1 cellular context compared by ENCODE assay signal in genomic region chr18:12766986-12767433, GRCh38.
TF ChIP-seq lines count a peak whose summit lies in the region.

No MANE protein-coding gene starts in this region.

TF ChIP-seq in HepG2, 621 proteins besides CTCF, POLR2A, EP300 and RAD21 (continued from another document and continues in another):
- TF ChIP-seq FOXP4 (CRISPR knock-in tag; IDR thresholded peaks at IDR 0.05) (peak; percentile 44; the same call in 1 of the 2 replicates), YEATS2 (CRISPR knock-in tag; IDR thresholded peaks at IDR 0.05; ENCODE audit: borderline replicate concordance) (peak; percentile 54; the same call in 1 of the 2 replicates), ZBTB7A (CRISPR knock-in tag; IDR thresholded peaks at IDR 0.05) (peak; percentile 76; the same call in 1 of the 2 replicates), REL (CRISPR knock-in tag; conservative IDR thresholded peaks at IDR 0.05) (no peak), DMAP1 (CRISPR knock-in tag; IDR thresholded peaks at IDR 0.05) (peak; percentile 49; the same call in 1 of the 2 replicates), CBFB (CRISPR knock-in tag; IDR thresholded peaks at IDR 0.05) (0 out of 2 replicates have a peak, but pooled peaks have one; percentile 34), IKZF5 (CRISPR knock-in tag; IDR thresholded peaks at IDR 0.05) (no peak), ZSCAN21 (CRISPR knock-in tag; IDR thresholded peaks at IDR 0.05; ENCODE audit: borderline replicate concordance) (peak; percentile 48; the same call in 1 of the 2 replicates), ZNF281 (CRISPR knock-in tag; IDR thresholded peaks at IDR 0.05; ENCODE audit: borderline replicate concordance) (peak; percentile 77; the same call in 1 of the 2 replicates), PHF8 (CRISPR knock-in tag; IDR thresholded peaks at IDR 0.05) (0 out of 2 replicates have a peak, but pooled peaks have one; percentile 21), FOXK2 (IDR thresholded peaks at IDR 0.05) (no peak), ZNF280D (CRISPR knock-in tag; IDR thresholded peaks at IDR 0.05) (no peak), CSRNP2 (CRISPR knock-in tag; conservative IDR thresholded peaks at IDR 0.05; ENCODE audit: low read depth) (no peak), ARID4A (CRISPR knock-in tag; IDR thresholded peaks at IDR 0.05; ENCODE audit: borderline replicate concordance) (peak; percentile 64; the same call in 1 of the 2 replicates), HNRNPH1 (optimal IDR thresholded peaks at IDR 0.05; ENCODE audit: low read depth, low read length) (no peak), NR2C2 (CRISPR knock-in tag; IDR thresholded peaks at IDR 0.05; ENCODE audit: borderline replicate concordance) (peak; percentile 66; the same call in 1 of the 2 replicates), ZNF138 (CRISPR knock-in tag; IDR thresholded peaks at IDR 0.05; ENCODE audit: low read depth) (no peak), MED1 (CRISPR knock-in tag; IDR thresholded peaks at IDR 0.05) (peak; percentile 70), TFE3 (CRISPR knock-in tag; IDR thresholded peaks at IDR 0.05) (peak; percentile 53; the same call in 1 of the 2 replicates), ZNF260 (CRISPR knock-in tag; IDR thresholded peaks at IDR 0.05; ENCODE audit: borderline replicate concordance, low read depth) (no peak), ZNF275 (CRISPR knock-in tag; IDR thresholded peaks at IDR 0.05; ENCODE audit: borderline replicate concordance) (0 out of 2 replicates have a peak, but pooled peaks have one; percentile 44), MEIS2 (CRISPR knock-in tag; IDR thresholded peaks at IDR 0.05) (peak; percentile 57; the same call in 1 of the 2 replicates), ATM (IDR thresholded peaks at IDR 0.05; ENCODE audit: borderline replicate concordance) (no peak), MEF2D (CRISPR knock-in tag; IDR thresholded peaks at IDR 0.05) (no peak), ARID3A (IDR thresholded peaks at IDR 0.05; ENCODE audit: low read depth, low read length) (no peak), ZNF598 (CRISPR knock-in tag; IDR thresholded peaks at IDR 0.05; ENCODE audit: borderline replicate concordance) (0 out of 2 replicates have a peak, but pooled peaks have one; percentile 44), ZNF850 (CRISPR knock-in tag; conservative IDR thresholded peaks at IDR 0.05) (no peak), ZNF232 (CRISPR knock-in tag; IDR thresholded peaks at IDR 0.05; ENCODE audit: borderline replicate concordance) (no peak), HNF4G (IDR thresholded peaks at IDR 0.05; ENCODE audit: borderline replicate concordance, low read depth, low read length) (peak; percentile 8; the same call in 1 of the 2 replicates), HNF4G (CRISPR knock-in tag; IDR thresholded peaks at IDR 0.05; ENCODE audit: borderline replicate concordance, low read depth) (peak; percentile 63; the same call in 1 of the 2 replicates), HMGXB4 (CRISPR knock-in tag; IDR thresholded peaks at IDR 0.05; ENCODE audit: borderline replicate concordance in 1 of 2, low read depth in 1 of 2) (peak; percentile 73 to 74; a peak in 3 of 4 replicates), SIN3A (IDR thresholded peaks at IDR 0.05; ENCODE audit: borderline replicate concordance, low read depth, low read length) (no peak), ZNF496 (CRISPR knock-in tag; IDR thresholded peaks at IDR 0.05; ENCODE audit: insufficient replicate concordance) (no peak)
